Comparison of ENCODE assay signal across 10 cellular contexts in genomic region chr6:126176266-126176665, GRCh38.
DNase-seq lines count a peak whose midpoint lies in the region; ATAC-seq and TF ChIP-seq lines count a peak whose summit lies in the region.
"Had no signal": no experiment of that assay in that cellular context is flagged by ENCODE, and none has a peak within 500 bp of the region (broad histone marks: within the 10 kb centered on the region; RNA-seq: fewer than 3 reads in every experiment).

No MANE protein-coding gene starts in this region.

- peak; percentile 36 for TF ChIP-seq CTCF in astrocyte of the spinal cord (IDR thresholded peaks at IDR 0.05; ENCODE audit: low read depth, low read length)
- TF ChIP-seq CTCF in nephron (IDR thresholded peaks at IDR 0.05; ENCODE audit: unreplicated experiment in 3 of 3): peak; percentile 34 to 53 (median 47)
- TF ChIP-seq CTCF in gastroesophageal sphincter (IDR thresholded peaks at IDR 0.05): peak in 2 of 4 experiments; percentile 8 to 36

- H3K36me3 ChIP-seq in gastroesophageal sphincter: no peaks in the 10 kb centered on the region

- H3K4me3 ChIP-seq in astrocyte of the spinal cord (ENCODE audit: low read depth, low read length): no peak overlapping the region
- H3K4me3 ChIP-seq in gastroesophageal sphincter: no peak overlapping the region

- ATAC-seq in GM19463 (IDR thresholded peaks at IDR 0.05; ENCODE audit: unreplicated experiment): no peak
- ATAC-seq in gastroesophageal sphincter: no peak

- no peaks in the 10 kb centered on the region for H3K36me3 Mint-ChIP-seq in nephron (ENCODE audit: low read depth)

- no peak overlapping the region for H3K4me3 Mint-ChIP-seq in nephron

- H3K27me3 ChIP-seq in gastroesophageal sphincter: no peaks in the 10 kb centered on the region

- in situ Hi-C loops in astrocyte of the spinal cord (cut with HindIII; ENCODE audit: low sequenced_read_pairs): no loop called here

- TF ChIP-seq EP300 in gastroesophageal sphincter (IDR thresholded peaks at IDR 0.05): no peak

- DNase-seq in DMS53 (lab: John Stamatoyannopoulos, UW) (peak; percentile 29), DMS53 treated with DMSO at 0.1 percent for 48 hours (lab: John Stamatoyannopoulos, UW; ENCODE audit: unreplicated experiment) (no peak), LHCN-M2 (ENCODE audit: low read depth) (peak; percentile 75), astrocyte of the spinal cord (ENCODE audit: low read depth, low spot score) (peak; percentile 35), T-helper 9 cell (no peak)
- DNase-seq: activated CD4-positive, alpha-beta T cell treated with anti-CD3 and anti-CD28 coated beads for 4 hours had no signal

- no peak overlapping the region for H3K27ac ChIP-seq in gastroesophageal sphincter
- H3K27ac ChIP-seq: KMS-11 had no signal

- H3K9me3 Mint-ChIP-seq in nephron: no peaks in the 10 kb centered on the region

- peaks cover 0 to 14% (median 0%) of the 10 kb centered on the region in 3 donors for H3K4me1 ChIP-seq in gastroesophageal sphincter

- H3K4me1 Mint-ChIP-seq in nephron: peaks cover 44% of the 10 kb centered on the region

- H3K27ac Mint-ChIP-seq in nephron: peak overlapping the region in 1 of 3 experiments; percentile 66

- no peaks in the 10 kb centered on the region for H3K9me3 ChIP-seq in gastroesophageal sphincter

- no peak for TF ChIP-seq POLR2A in gastroesophageal sphincter (IDR thresholded peaks at IDR 0.05)

- H3K27me3 Mint-ChIP-seq in nephron (ENCODE audit: low read depth): no peaks in the 10 kb centered on the region

Comparison
In these comparisons a context has a peak if more than half of its experiments do, and no peak if none do; other contexts are left out.
1. DNase-seq: peak in DMS53 (single experiment), LHCN-M2 (single experiment) and astrocyte of the spinal cord (single experiment); none in DMS53 treated with DMSO at 0.1 percent for 48 hours (single experiment) and T-helper 9 cell (single experiment).